ENCODE assay signal across 8 cellular contexts in genomic region chr21:34074283-34075098, GRCh38. TPM values are rescaled to one million over a fixed set of nuclear protein-coding genes. Genes with fewer than 3 reads are reported as not detected.
DNase-seq lines count a peak whose midpoint lies in the region; ATAC-seq, FAIRE-seq and TF ChIP-seq lines count a peak whose summit lies in the region.

No MANE protein-coding gene starts in this region.

- no peak for ATAC-seq in HG02885 (IDR thresholded peaks at IDR 0.05; ENCODE audit: poor library complexity, unreplicated experiment)

- H3K79me2 ChIP-seq in OCI-LY3 (ENCODE audit: low read length): peaks cover 50% of the 10 kb centered on the region

- H3K36me3 ChIP-seq in OCI-LY3 (replicated peaks; ENCODE audit: low read depth, low read length): peaks cover 25% of the 10 kb centered on the region
- H3K36me3 ChIP-seq in mucosa of rectum (ENCODE audit: control insufficient read depth in 2 of 2, insufficient read depth in 2 of 2, low read length in 2 of 2): no peaks in the 10 kb centered on the region

- H3K27me3 ChIP-seq in OCI-LY3 (ENCODE audit: low read depth, low read length) (no peaks in the 10 kb centered on the region), mucosa of rectum (ENCODE audit: control insufficient read depth in 2 of 2, insufficient read depth in 2 of 2, low read length in 2 of 2) (no peaks in the 10 kb centered on the region)

- H2AFZ ChIP-seq in OCI-LY3 (ENCODE audit: low read depth, low read length): no peak overlapping the region

- no peak for FAIRE-seq in D721Med (lab: Jason Lieb, UNC)

- no peak overlapping the region for H3K27ac ChIP-seq in OCI-LY3 (ENCODE audit: low read length)
- peak overlapping the region; percentile 56 to 60 for H3K27ac ChIP-seq in mucosa of rectum (ENCODE audit: low read depth in 2 of 2, low read length in 2 of 2)

- peak overlapping the region; percentile 61 for H3K9ac ChIP-seq in OCI-LY3 (ENCODE audit: low read length)
- H3K9ac ChIP-seq in mucosa of rectum (ENCODE audit: low read depth in 1 of 2, low read length in 2 of 2): peak overlapping the region; percentile 65 to 83

- peak overlapping the region; percentile 75 for H3K4me2 ChIP-seq in OCI-LY3 (ENCODE audit: low read length)

- TF ChIP-seq CTCF in GM12875 (IDR thresholded peaks at IDR 0.05; ENCODE audit: borderline replicate concordance, insufficient read depth, low read depth, low read length) (no peak), OCI-LY3 (IDR thresholded peaks at IDR 0.05; ENCODE audit: low read depth, low read length) (no peak), D721Med (IDR thresholded peaks at IDR 0.05; ENCODE audit: insufficient read depth, missing control alignments) (no peak)

- H3K4me3 ChIP-seq in GM12875 (ENCODE audit: low read depth, low read length): peak overlapping the region; percentile 76
- peak overlapping the region; percentile 85 for H3K4me3 ChIP-seq in OCI-LY3 (ENCODE audit: low read length)
- peak overlapping the region; percentile 68 to 75 for H3K4me3 ChIP-seq in mucosa of rectum (ENCODE audit: low read length in 2 of 2)

- peaks cover 13% of the 10 kb centered on the region for H4K20me1 ChIP-seq in OCI-LY3 (ENCODE audit: insufficient read depth, low read length)

- H3K4me1 ChIP-seq in OCI-LY3 (ENCODE audit: low read length) (peaks cover 28% of the 10 kb centered on the region), mucosa of rectum (ENCODE audit: control insufficient read depth in 2 of 2, insufficient read depth in 2 of 2, low read length in 2 of 2) (peaks cover 20 to 36% of the 10 kb centered on the region in 2 donors)

- DNase-seq in dermis blood vessel endothelial cell (peak; percentile 47), hepatic stellate cell (ENCODE audit: low spot score) (no peak), GM19240 (ENCODE audit: insufficient read length, low spot score) (no peak), D721Med (ENCODE audit: insufficient read length, low spot score) (no peak)

- H3K9me3 ChIP-seq in OCI-LY3 (ENCODE audit: insufficient read depth, low read length) (no peaks in the 10 kb centered on the region), mucosa of rectum (ENCODE audit: control insufficient read depth in 2 of 2, low read length in 2 of 2) (no peaks in the 10 kb centered on the region)

RNA-seq across cellular contexts. Expression of gene MRPS6, which starts 1.1 kb away (rescaled TPM):
- total RNA-seq in dermis blood vessel endothelial cell: 14.3 and 16.3 TPM in 2 replicates

RNA-seq across cellular contexts. Expression of gene SLC5A3, which starts 1.1 kb away (rescaled TPM):
- 39.1 and 45.1 TPM in 2 replicates for total RNA-seq in dermis blood vessel endothelial cell
